Comparison of ENCODE assay signal across 11 cellular contexts in the genomic region with DNA sequence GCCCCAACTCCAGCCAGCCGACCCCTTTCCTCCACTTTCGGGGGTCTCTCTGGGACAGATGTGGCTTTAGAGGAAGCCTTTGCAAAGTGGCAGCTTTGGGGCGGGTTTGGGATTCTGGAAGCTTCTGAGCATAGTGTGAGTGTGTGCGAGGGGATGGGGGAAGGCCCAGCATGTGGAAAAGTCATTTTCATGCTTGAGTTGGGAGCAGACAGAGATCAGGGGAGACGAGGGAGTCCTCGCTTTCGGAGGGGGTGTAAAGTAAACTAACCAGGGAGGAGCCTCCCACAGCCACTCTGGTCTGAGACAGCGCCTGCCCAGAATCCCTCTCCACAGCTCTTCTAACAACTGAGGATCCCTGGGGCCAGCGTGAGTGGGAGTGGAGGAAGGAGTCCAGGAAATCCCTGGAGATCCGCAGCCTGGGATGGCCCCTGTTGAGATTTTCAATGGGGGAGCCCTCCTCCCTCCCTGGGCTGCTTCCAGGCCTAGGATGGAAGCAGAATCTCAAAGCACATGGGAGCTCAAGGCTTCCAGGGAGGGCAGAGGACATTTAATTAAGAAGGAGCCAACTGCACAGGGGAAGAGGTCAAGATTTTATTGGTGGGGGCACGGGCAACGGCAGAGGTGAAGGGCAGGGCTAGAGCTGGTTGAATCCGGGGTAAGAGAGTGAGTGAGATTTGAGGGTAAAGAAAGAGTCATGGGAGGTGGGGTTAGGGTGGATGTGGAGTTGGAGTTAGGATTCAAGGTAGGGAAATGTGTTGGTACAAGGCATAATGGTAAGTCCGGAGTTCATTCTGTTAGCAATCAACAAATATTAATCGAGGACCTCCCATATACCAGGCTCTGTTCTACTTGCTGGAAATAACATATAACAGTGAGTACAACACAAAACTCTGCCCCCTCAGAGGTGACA.
A peak's percentile ranks its signal among the peaks of the same experiment; 100 is the strongest.
DNase-seq lines count a peak whose midpoint lies in the region; ATAC-seq and TF ChIP-seq lines count a peak whose summit lies in the region.
"Had no signal": no experiment of that assay in that cellular context is flagged by ENCODE, and none has a peak within 500 bp of the region (broad histone marks: within the 10 kb centered on the region; RNA-seq: fewer than 3 reads in every experiment).

No MANE protein-coding gene starts in this region.

- H3K9me3 ChIP-seq in T-helper 17 cell (ENCODE audit: control insufficient read depth, low read length, poor library complexity, severe bottlenecking) = no peaks in the 10 kb centered on the region
- H3K9me3 ChIP-seq in thyroid gland = no peaks in the 10 kb centered on the region

- peaks cover 50% of the 10 kb centered on the region for H3K4me1 Mint-ChIP-seq in T-helper 17 cell
- H3K4me1 Mint-ChIP-seq in neural crest cell = peaks cover 41% of the 10 kb centered on the region

- H3K4me1 ChIP-seq in thyroid gland = peaks cover 15 to 24% of the 10 kb centered on the region in 2 donors

- ATAC-seq in T-helper 17 cell (no peak), Right ventricle myocardium superior (ENCODE audit: poor library complexity) (peak; percentile 70), HG03442 (IDR thresholded peaks at IDR 0.05; ENCODE audit: unreplicated experiment) (no peak)
- ATAC-seq: activated CD8-positive, alpha-beta memory T cell treated with anti-CD3 and anti-CD28 coated beads, Interleukin-2, amount 10 ng/mL, durations not matched to agents 7 days and 5 days had no signal

- no peaks in the 10 kb centered on the region for H3K9me3 Mint-ChIP-seq in neural crest cell

- no peak for TF ChIP-seq POLR2A in thyroid gland (IDR thresholded peaks at IDR 0.05)

- TF ChIP-seq CTCF in neural crest cell (conservative IDR thresholded peaks at IDR 0.05) = no peak
- no peak for TF ChIP-seq CTCF in thyroid gland (IDR thresholded peaks at IDR 0.05)

- H3K36me3 Mint-ChIP-seq in T-helper 17 cell (ENCODE audit: low read depth) = peaks cover 11% of the 10 kb centered on the region
- no peaks in the 10 kb centered on the region for H3K36me3 Mint-ChIP-seq in neural crest cell (ENCODE audit: low read depth)
- H3K36me3 Mint-ChIP-seq: activated CD8-positive, alpha-beta memory T cell treated with anti-CD3 and anti-CD28 coated beads, Interleukin-2, amount 10 ng/mL, durations not matched to agents 7 days and 5 days had no signal

- peak overlapping the region; percentile 66 for H3K4me3 Mint-ChIP-seq in T-helper 17 cell
- peak overlapping the region; percentile 62 for H3K4me3 Mint-ChIP-seq in neural crest cell
- H3K4me3 Mint-ChIP-seq: activated CD8-positive, alpha-beta memory T cell treated with anti-CD3 and anti-CD28 coated beads, Interleukin-2, amount 10 ng/mL, durations not matched to agents 7 days and 5 days had no signal

- DNase-seq in T-helper 17 cell (no peak), Right ventricle myocardium superior (peak; percentile 65), neural crest cell (ENCODE audit: low read depth, low spot score) (no peak), thyroid gland (peak; percentile 57 to 70), germinal center (ENCODE audit: low spot score) (no peak), kidney glomerular epithelial cell (lab: John Stamatoyannopoulos, UW) (no peak), SIG-M5 treated with dmso at 0.1 percent for 504 hours (lab: John Stamatoyannopoulos, UW; ENCODE audit: unreplicated experiment) (no peak)
- DNase-seq: activated CD8-positive, alpha-beta memory T cell treated with anti-CD3 and anti-CD28 coated beads, Interleukin-2, amount 10 ng/mL, durations not matched to agents 7 days and 5 days; amygdala; RPMI8226 had no signal

- H3K27ac ChIP-seq in thyroid gland = peak overlapping the region; percentile 66 to 73 (median 66)

- H3K27me3 ChIP-seq in thyroid gland = no peaks in the 10 kb centered on the region

- no peaks in the 10 kb centered on the region for H3K36me3 ChIP-seq in thyroid gland

- intact Hi-C loops in Right ventricle myocardium superior (cut with DNase I) (no loop called here), thyroid gland (cut with DNase I) (no loop called here)

- 31 to 33% methylated on average over 15 of the region's 15 CpGs for WGBS in thyroid gland, 2 donors

- H3K27me3 Mint-ChIP-seq in T-helper 17 cell (peaks cover 11% of the 10 kb centered on the region), neural crest cell (ENCODE audit: low read depth) (peaks cover 8% of the 10 kb centered on the region)

- H3K27ac Mint-ChIP-seq in T-helper 17 cell (no peak overlapping the region), neural crest cell (ENCODE audit: unreplicated experiment) (peak overlapping the region; percentile 83)
- H3K27ac Mint-ChIP-seq: activated CD8-positive, alpha-beta memory T cell treated with anti-CD3 and anti-CD28 coated beads, Interleukin-2, amount 10 ng/mL, durations not matched to agents 7 days and 5 days had no signal

- H3K4me3 ChIP-seq in thyroid gland (replicated peaks in 1 of 3) = no peak overlapping the region

Comparison
In these comparisons a context has a peak if more than half of its experiments do, and no peak if none do; other contexts are left out.
1. DNase-seq: peak in Right ventricle myocardium superior (single experiment) and thyroid gland (2 of 2); none in T-helper 17 cell (0 of 3), neural crest cell (single experiment), germinal center (single experiment), kidney glomerular epithelial cell (single experiment) and SIG-M5 treated with dmso at 0.1 percent for 504 hours (single experiment).